Comparison of ENCODE assay signal across 8 cellular contexts in genomic region chr10:69065406-69066361, GRCh38.
A peak's percentile ranks its signal among the peaks of the same experiment; 100 is the strongest.
DNase-seq lines count a peak whose midpoint lies in the region; ATAC-seq, FAIRE-seq and TF ChIP-seq lines count a peak whose summit lies in the region.

No MANE protein-coding gene starts in this region.

- TF ChIP-seq CTCF in OCI-LY3 (IDR thresholded peaks at IDR 0.05; ENCODE audit: low read depth, low read length) (no peak), epithelial cell of esophagus (IDR thresholded peaks at IDR 0.05; ENCODE audit: insufficient read depth, low read depth, low read length, missing control alignments) (no peak)

- H3K9ac ChIP-seq in OCI-LY3 (ENCODE audit: low read length): peak overlapping the region; percentile 39; the same call in 1 of the 2 replicates

- H3K9me3 ChIP-seq in OCI-LY3 (ENCODE audit: insufficient read depth, low read length): no peaks in the 10 kb centered on the region

- no peaks in the 10 kb centered on the region for H4K20me1 ChIP-seq in OCI-LY3 (ENCODE audit: insufficient read depth, low read length)

- peaks cover 33% of the 10 kb centered on the region for H3K4me1 ChIP-seq in OCI-LY3 (ENCODE audit: low read length)

- H3K27ac ChIP-seq in OCI-LY3 (ENCODE audit: low read length): peak overlapping the region; percentile 72

- ATAC-seq in HG02571 (IDR thresholded peaks at IDR 0.05; ENCODE audit: unreplicated experiment): peak; percentile 51

- no peak for DNase-seq in GM18507 (ENCODE audit: extremely low spot score, insufficient read length, low read depth)
- DNase-seq in epithelial cell of esophagus (ENCODE audit: low read depth): peak; percentile 65
- DNase-seq in stimulated activated CD4-positive, alpha-beta T cell treated with anti-CD3 and anti-CD28 coated beads, Interleukin-1b, Interleukin-23, amount 100 ng/mL, for 48 hours: peak; percentile 42
- DNase-seq in SW480 (ENCODE audit: low spot score): no peak
- DNase-seq in NCI-H2081 treated with DMSO at 0.1 percent for 48 hours (lab: John Stamatoyannopoulos, UW): no peak
- DNase-seq in NCI-H82 treated with DMSO at 0.1 percent for 48 hours (lab: John Stamatoyannopoulos, UW; ENCODE audit: unreplicated experiment): no peak

- peak overlapping the region; percentile 56 for H3K4me2 ChIP-seq in OCI-LY3 (ENCODE audit: low read length)

- H2AFZ ChIP-seq in OCI-LY3 (ENCODE audit: low read depth, low read length): no peak overlapping the region

- no peaks in the 10 kb centered on the region for H3K79me2 ChIP-seq in OCI-LY3 (ENCODE audit: low read length)

- H3K36me3 ChIP-seq in OCI-LY3 (replicated peaks; ENCODE audit: low read depth, low read length): no peaks in the 10 kb centered on the region

- H3K4me3 ChIP-seq in OCI-LY3 (ENCODE audit: low read length) (peak overlapping the region; percentile 9; the same call in 1 of the 2 replicates), epithelial cell of esophagus (ENCODE audit: low read length) (no peak overlapping the region)

- no peaks in the 10 kb centered on the region for H3K27me3 ChIP-seq in OCI-LY3 (ENCODE audit: low read depth, low read length)

- peak; percentile 95 for FAIRE-seq in GM18507 (lab: Jason Lieb, UNC)

Comparison
In these comparisons a context has a peak if more than half of its experiments do, and no peak if none do; other contexts are left out.
1. DNase-seq: peak in epithelial cell of esophagus (single experiment) and stimulated activated CD4-positive, alpha-beta T cell treated with anti-CD3 and anti-CD28 coated beads, Interleukin-1b, Interleukin-23, amount 100 ng/mL, for 48 hours (single experiment); none in GM18507 (single experiment), SW480 (single experiment), NCI-H2081 treated with DMSO at 0.1 percent for 48 hours (single experiment) and NCI-H82 treated with DMSO at 0.1 percent for 48 hours (single experiment).